In the genomic region with DNA sequence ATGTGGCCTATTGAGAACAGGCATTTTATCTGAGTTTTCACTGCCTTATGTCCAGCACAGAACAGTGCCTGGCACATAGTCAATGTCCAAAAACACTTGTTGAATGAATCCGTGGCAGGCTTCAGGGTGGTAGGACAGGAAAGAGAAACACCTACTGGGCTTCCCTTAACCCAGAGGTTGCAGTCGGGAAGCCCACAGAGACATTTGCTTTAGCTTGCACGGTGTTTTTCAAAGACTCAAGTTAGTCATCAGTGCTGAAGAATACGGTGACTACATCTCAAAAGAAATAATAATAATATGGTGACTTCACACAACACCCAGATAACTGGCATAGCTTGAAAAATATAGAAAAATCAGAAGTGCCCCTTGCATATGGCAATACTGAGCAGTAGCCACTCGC, we compare ENCODE assay signal across 18 cellular contexts.
DNase-seq lines count a peak whose midpoint lies in the region; ATAC-seq and TF ChIP-seq lines count a peak whose summit lies in the region.
"Had no signal": no experiment of that assay in that cellular context is flagged by ENCODE, and none has a peak within 500 bp of the region (broad histone marks: within the 10 kb centered on the region; RNA-seq: fewer than 3 reads in every experiment).

No MANE protein-coding gene starts in this region.

- no peak overlapping the region for H2AFZ ChIP-seq in H9 (ENCODE audit: low read length)

- no peak for TF ChIP-seq CTCF in H9 (conservative IDR thresholded peaks at IDR 0.05)
- TF ChIP-seq CTCF in natural killer cell (IDR thresholded peaks at IDR 0.05) = no peak

- H3K56ac ChIP-seq in H9 (ENCODE audit: insufficient read length, low read depth, low read length) = no peak overlapping the region

- H4K8ac ChIP-seq in H9 (replicated peaks; ENCODE audit: insufficient read length, low read depth, low read length) = no peak overlapping the region

- H2BK120ac ChIP-seq in H9 (ENCODE audit: low read depth, low read length, poor library complexity, severe bottlenecking) = no peak overlapping the region

- intact Hi-C loops in activated T-helper 2 cell treated with anti-CD3 and anti-CD28 coated beads, Interferon-gamma antibody, Interleukin-2, Interleukin-4, amounts not matched to agents 10 μg/mL and 5 μg/mL and 100 μg/mL, durations not matched to agents 14 hours and 24 hours and 36 hours (cut with micrococcal nuclease) = loop anchor here (1.0 to 10.0 kb wide), 3 partner anchors 146 to 967 kb away; partner anchors contain the start of gene JARID2
- intact Hi-C loops in natural killer cell (cut with micrococcal nuclease) = no loop called here

- H3K79me1 ChIP-seq in H9 (ENCODE audit: insufficient read depth, low read depth, low read length, poor library complexity, severe bottlenecking) = no peaks in the 10 kb centered on the region

- H4K91ac ChIP-seq in H9 (ENCODE audit: insufficient read length, low read depth, low read length) = no peak overlapping the region

- peaks cover 4% of the 10 kb centered on the region for H3K36me3 Mint-ChIP-seq in activated CD4-positive, alpha-beta T cell treated with anti-CD3 and anti-CD28 coated beads, Interleukin-2, amount 10 ng/mL, durations not matched to agents 7 days and 5 days (ENCODE audit: low read depth)
- H3K36me3 Mint-ChIP-seq in H9 (ENCODE audit: insufficient read depth in 1 of 3, low read depth in 3 of 3) (peaks cover 2 to 11% (median 4%) of the 10 kb centered on the region in 3 experiments; a peak in 4 of 7 replicates), natural killer cell (no peaks in the 10 kb centered on the region)
- peaks cover 11% of the 10 kb centered on the region for H3K36me3 Mint-ChIP-seq in activated T-helper 2 cell treated with anti-CD3 and anti-CD28 coated beads, Interferon-gamma antibody, Interleukin-2, Interleukin-4, amounts not matched to agents 10 μg/mL and 5 μg/mL and 100 μg/mL, durations not matched to agents 14 hours and 24 hours and 36 hours (ENCODE audit: low read depth)

- CTCF ChIA-PET in activated CD4-positive, alpha-beta T cell treated with anti-CD3 and anti-CD28 coated beads, Interleukin-2, amount 10 ng/mL, durations not matched to agents 7 days and 5 days (lab: Charles Lee) = interaction anchor here (0.7 to 1.2 kb wide), 2 partner anchors 10 to 788 kb away, joined by 3 to 4 read pairs; no protein-coding TSS in a partner anchor

- no peak overlapping the region for H3K4ac ChIP-seq in H9 (ENCODE audit: low read depth, low read length)

- whole genome bisulfite sequencing in H9 (ENCODE audit: extremely low coverage, insufficient read length, low lambda C conversion rate) = no CpG with 5 or more reads among the region's 5 CpGs

- H4K20me1 ChIP-seq in H9 (ENCODE audit: control insufficient read depth, insufficient read depth, insufficient read length) = no peaks in the 10 kb centered on the region

- H3K14ac ChIP-seq in H9 (ENCODE audit: insufficient read depth, low read length) = no peak overlapping the region

- H2AK5ac ChIP-seq in H9 (ENCODE audit: insufficient read length, low read length) = no peak overlapping the region

- H3K4me1 Mint-ChIP-seq in activated CD4-positive, alpha-beta T cell treated with anti-CD3 and anti-CD28 coated beads, Interleukin-2, amount 10 ng/mL, durations not matched to agents 7 days and 5 days = peaks cover 52% of the 10 kb centered on the region
- H3K4me1 Mint-ChIP-seq in H9 = peaks cover 20 to 60% of the 10 kb centered on the region in 2 experiments
- H3K4me1 Mint-ChIP-seq in activated T-helper 2 cell treated with anti-CD3 and anti-CD28 coated beads, Interferon-gamma antibody, Interleukin-2, Interleukin-4, amounts not matched to agents 10 μg/mL and 5 μg/mL and 100 μg/mL, durations not matched to agents 14 hours and 24 hours and 36 hours (ENCODE audit: low read depth) = peaks cover 44% of the 10 kb centered on the region
- H3K4me1 Mint-ChIP-seq in natural killer cell = peaks cover 22 to 36% of the 10 kb centered on the region in 2 donors

- H2BK15ac ChIP-seq in H9 (ENCODE audit: low read depth, low read length) = no peak overlapping the region

- H2BK20ac ChIP-seq in H9 (ENCODE audit: low read depth, low read length, poor library complexity, severe bottlenecking) = no peak overlapping the region

- no peak overlapping the region for H2BK5ac ChIP-seq in H9 (ENCODE audit: insufficient read length, low read length)

- no peak overlapping the region for H3K23ac ChIP-seq in H9 (ENCODE audit: insufficient read length, low read depth, low read length)

- H3T11ph ChIP-seq in H9 (ENCODE audit: low read length) = no peak overlapping the region

- no peak overlapping the region for H3K4me3 Mint-ChIP-seq in activated CD4-positive, alpha-beta T cell treated with anti-CD3 and anti-CD28 coated beads, Interleukin-2, amount 10 ng/mL, durations not matched to agents 7 days and 5 days
- H3K4me3 Mint-ChIP-seq in H9 (no peak overlapping the region), natural killer cell (peak overlapping the region; percentile 21)
- H3K4me3 Mint-ChIP-seq in activated T-helper 2 cell treated with anti-CD3 and anti-CD28 coated beads, Interferon-gamma antibody, Interleukin-2, Interleukin-4, amounts not matched to agents 10 μg/mL and 5 μg/mL and 100 μg/mL, durations not matched to agents 14 hours and 24 hours and 36 hours (ENCODE audit: low read depth) = no peak overlapping the region
- H3K4me3 Mint-ChIP-seq: neural crest cell had no signal

- no peak overlapping the region for H4K5ac ChIP-seq in H9 (ENCODE audit: insufficient read length, low read depth, low read length)

- H3K9me3 Mint-ChIP-seq in activated CD4-positive, alpha-beta T cell treated with anti-CD3 and anti-CD28 coated beads, Interleukin-2, amount 10 ng/mL, durations not matched to agents 7 days and 5 days = peaks cover 6% of the 10 kb centered on the region
- no peaks in the 10 kb centered on the region; a peak in 2 of 5 replicates for H3K9me3 Mint-ChIP-seq in H9
- peaks cover 8% of the 10 kb centered on the region for H3K9me3 Mint-ChIP-seq in activated T-helper 2 cell treated with anti-CD3 and anti-CD28 coated beads, Interferon-gamma antibody, Interleukin-2, Interleukin-4, amounts not matched to agents 10 μg/mL and 5 μg/mL and 100 μg/mL, durations not matched to agents 14 hours and 24 hours and 36 hours
- peaks cover 0 to 4% of the 10 kb centered on the region in 2 donors for H3K9me3 Mint-ChIP-seq in natural killer cell
- H3K9me3 Mint-ChIP-seq: neural crest cell had no signal

- POLR2A ChIA-PET in activated CD4-positive, alpha-beta T cell treated with anti-CD3 and anti-CD28 coated beads, Interleukin-2, amount 10 ng/mL, durations not matched to agents 7 days and 5 days (lab: Charles Lee) = no interaction called here

- H3K27me3 Mint-ChIP-seq in activated CD4-positive, alpha-beta T cell treated with anti-CD3 and anti-CD28 coated beads, Interleukin-2, amount 10 ng/mL, durations not matched to agents 7 days and 5 days = no peaks in the 10 kb centered on the region
- peaks cover 53% of the 10 kb centered on the region for H3K27me3 Mint-ChIP-seq in H9 (ENCODE audit: low read depth)
- no peaks in the 10 kb centered on the region for H3K27me3 Mint-ChIP-seq in activated T-helper 2 cell treated with anti-CD3 and anti-CD28 coated beads, Interferon-gamma antibody, Interleukin-2, Interleukin-4, amounts not matched to agents 10 μg/mL and 5 μg/mL and 100 μg/mL, durations not matched to agents 14 hours and 24 hours and 36 hours (ENCODE audit: low read depth)
- H3K27me3 Mint-ChIP-seq in natural killer cell (ENCODE audit: low read depth in 2 of 2) = peaks cover 0 to 2% of the 10 kb centered on the region in 2 donors

- H3K23me2 ChIP-seq in H9 (ENCODE audit: insufficient read length, low read depth, low read length, poor library complexity, severe bottlenecking) = no peaks in the 10 kb centered on the region

- H3K4me1 ChIP-seq in H9 (ENCODE audit: insufficient read depth, low read length) = peaks cover 2% of the 10 kb centered on the region; the same call in 1 of the 2 replicates

- H2BK12ac ChIP-seq in H9 (ENCODE audit: insufficient read length, low read depth, low read length) = no peak overlapping the region

- no peak for ATAC-seq in natural killer cell
- no peak for ATAC-seq in HG03378 (IDR thresholded peaks at IDR 0.05; ENCODE audit: unreplicated experiment)
- no peak for ATAC-seq in HG02981 (IDR thresholded peaks at IDR 0.05; ENCODE audit: unreplicated experiment)
- ATAC-seq: esophagus mucosa had no signal

- no peaks in the 10 kb centered on the region for H3K79me2 ChIP-seq in H9 (ENCODE audit: insufficient read depth, low read length)

- H3K18ac ChIP-seq in H9 (ENCODE audit: insufficient read length, low read depth, low read length) = no peak overlapping the region

- H3K27ac Mint-ChIP-seq in activated CD4-positive, alpha-beta T cell treated with anti-CD3 and anti-CD28 coated beads, Interleukin-2, amount 10 ng/mL, durations not matched to agents 7 days and 5 days = peak overlapping the region; percentile 96
- H3K27ac Mint-ChIP-seq in H9 (no peak overlapping the region), natural killer cell (peak overlapping the region in 1 of 2 donors; percentile 67)
- peak overlapping the region; percentile 92 for H3K27ac Mint-ChIP-seq in activated T-helper 2 cell treated with anti-CD3 and anti-CD28 coated beads, Interferon-gamma antibody, Interleukin-2, Interleukin-4, amounts not matched to agents 10 μg/mL and 5 μg/mL and 100 μg/mL, durations not matched to agents 14 hours and 24 hours and 36 hours

- H3K4me2 ChIP-seq in H9 (ENCODE audit: insufficient read depth, insufficient read length, low read length) = no peak overlapping the region

- H3K9me3 ChIP-seq in H9 (ENCODE audit: control insufficient read depth, low read depth, low read length) = no peaks in the 10 kb centered on the region
- H3K9me3 ChIP-seq: prostate gland had no signal

- no peaks in the 10 kb centered on the region; the same call in 1 of the 2 replicates for H3K27me3 ChIP-seq in H9 (ENCODE audit: insufficient read depth, low read length)

- no peak overlapping the region for H3K9ac ChIP-seq in H9 (ENCODE audit: extremely low read depth, insufficient read length, low read length)

- DNase-seq in activated CD4-positive, alpha-beta T cell treated with anti-CD3 and anti-CD28 coated beads, Interleukin-2, amount 10 ng/mL, durations not matched to agents 7 days and 5 days = no peak
- no peak for DNase-seq in activated CD4-positive, alpha-beta T cell treated with anti-CD3 and anti-CD28 coated beads, Interleukin-2, amount 50 U/mL, for 48 hours
- DNase-seq in H9 (peak; percentile 20), natural killer cell (no peak)
- DNase-seq in activated T-helper 2 cell treated with anti-CD3 and anti-CD28 coated beads, Interferon-gamma antibody, Interleukin-2, Interleukin-4, amounts not matched to agents 10 μg/mL and 5 μg/mL and 100 μg/mL, durations not matched to agents 14 hours and 24 hours and 36 hours (ENCODE audit: low spot score) = no peak
- no peak for DNase-seq in stimulated activated CD8-positive, alpha-beta memory T cell treated with anti-CD3 and anti-CD28 coated beads, Interleukin-4, amount 100 ng/mL, for 48 hours
- DNase-seq: ACHN; activated CD8-positive, alpha-beta memory T cell treated with anti-CD3 and anti-CD28 coated beads, Interleukin-2, amount 50 U/mL, for 48 hours; MV-4-11; NCI-H1930; NCI-H345; substantia nigra; T-helper 9 cell had no signal

- no peak overlapping the region for H3K27ac ChIP-seq in H9 (ENCODE audit: insufficient read length, low read depth, low read length)
- H3K27ac ChIP-seq: prostate gland had no signal

Comparison
In these comparisons a context has a peak if more than half of its experiments do, and no peak if none do; other contexts are left out.
1. H3K27ac Mint-ChIP-seq: peak in activated CD4-positive, alpha-beta T cell treated with anti-CD3 and anti-CD28 coated beads, Interleukin-2, amount 10 ng/mL, durations not matched to agents 7 days and 5 days (single experiment) and activated T-helper 2 cell treated with anti-CD3 and anti-CD28 coated beads, Interferon-gamma antibody, Interleukin-2, Interleukin-4, amounts not matched to agents 10 μg/mL and 5 μg/mL and 100 μg/mL, durations not matched to agents 14 hours and 24 hours and 36 hours (single experiment); none in H9 (0 of 3).